In genomic region chr17:8953152-8953885, GRCh38 we compare ENCODE assay signal across 17 cellular contexts. TPM values are rescaled to one million over a fixed set of nuclear protein-coding genes. Genes with fewer than 3 reads are reported as not detected.
DNase-seq lines count a peak whose midpoint lies in the region; ATAC-seq and TF ChIP-seq lines count a peak whose summit lies in the region.
"Had no signal": no experiment of that assay in that cellular context is flagged by ENCODE, and none has a peak within 500 bp of the region (broad histone marks: within the 10 kb centered on the region; RNA-seq: fewer than 3 reads in every experiment).

No MANE protein-coding gene starts in this region.

- H3K18ac ChIP-seq in H9 (ENCODE audit: insufficient read length, low read depth, low read length) = no peak overlapping the region

- intact Hi-C loops in activated CD4-positive, alpha-beta T cell treated with anti-CD3 and anti-CD28 coated beads, Interleukin-2, amount 10 ng/mL, durations not matched to agents 24 days and 14 days (cut with micrococcal nuclease) = no loop called here

- H2AFZ ChIP-seq in H9 (ENCODE audit: low read length) = no peak overlapping the region

- TF ChIP-seq CTCF in H9 (conservative IDR thresholded peaks at IDR 0.05) (no peak), osteocyte (IDR thresholded peaks at IDR 0.05) (no peak)

- H3K14ac ChIP-seq in H9 (ENCODE audit: insufficient read depth, low read length) = no peak overlapping the region

- H2BK120ac ChIP-seq in H9 (ENCODE audit: low read depth, low read length, poor library complexity, severe bottlenecking) = no peak overlapping the region

- H3K56ac ChIP-seq in H9 (ENCODE audit: insufficient read length, low read depth, low read length) = no peak overlapping the region

- no peak overlapping the region for H3K9ac ChIP-seq in H9 (ENCODE audit: extremely low read depth, insufficient read length, low read length)

- H3K27me3 ChIP-seq in H9 (ENCODE audit: insufficient read depth, low read length) = no peaks in the 10 kb centered on the region
- H3K27me3 ChIP-seq: SJSA1 had no signal

- H3T11ph ChIP-seq in H9 (ENCODE audit: low read length) = no peak overlapping the region

- no peak overlapping the region for H2BK20ac ChIP-seq in H9 (ENCODE audit: low read depth, low read length, poor library complexity, severe bottlenecking)

- peak; percentile 31 for ATAC-seq in central memory CD8-positive, alpha-beta T cell (replicated peaks; ENCODE audit: extremely low read depth, poor library complexity, severe bottlenecking)
- no peak for ATAC-seq in HG03280 (IDR thresholded peaks at IDR 0.05; ENCODE audit: unreplicated experiment)
- ATAC-seq: K562 had no signal

- H3K36me3 Mint-ChIP-seq in activated CD4-positive, alpha-beta T cell treated with anti-CD3 and anti-CD28 coated beads, Interleukin-2, amount 10 ng/mL, durations not matched to agents 24 days and 14 days (ENCODE audit: low read depth) = peaks cover 57% of the 10 kb centered on the region
- H3K36me3 Mint-ChIP-seq in H9 (ENCODE audit: insufficient read depth in 1 of 3, low read depth in 3 of 3) (no peaks in the 10 kb centered on the region), osteocyte (ENCODE audit: unreplicated experiment) (no peaks in the 10 kb centered on the region)
- peaks cover 31% of the 10 kb centered on the region for H3K36me3 Mint-ChIP-seq in central memory CD8-positive, alpha-beta T cell (ENCODE audit: insufficient read depth)

- H3K4me1 ChIP-seq in H9 (ENCODE audit: insufficient read depth, low read length) = no peaks in the 10 kb centered on the region
- H3K4me1 ChIP-seq: gastroesophageal sphincter, HAP-1 had no signal

- H3K79me2 ChIP-seq in H9 (ENCODE audit: insufficient read depth, low read length) = no peaks in the 10 kb centered on the region

- H3K27ac ChIP-seq in H9 (ENCODE audit: insufficient read length, low read depth, low read length) = no peak overlapping the region
- H3K27ac ChIP-seq: cardiac muscle cell, SJSA1 had no signal

- H4K20me1 ChIP-seq in H9 (ENCODE audit: control insufficient read depth, insufficient read depth, insufficient read length) = no peaks in the 10 kb centered on the region

- peak; percentile 56 for DNase-seq in activated CD4-positive, alpha-beta T cell treated with anti-CD3 and anti-CD28 coated beads, Interleukin-2, amount 10 ng/mL, durations not matched to agents 24 days and 14 days
- no peak for DNase-seq in activated CD4-positive, alpha-beta T cell treated with anti-CD3 and anti-CD28 coated beads, Interleukin-2, amount 50 U/mL, for 1 hour
- no peak for DNase-seq in H9
- no peak for DNase-seq in central memory CD8-positive, alpha-beta T cell (ENCODE audit: low spot score in 2 of 2)
- DNase-seq in osteocyte (ENCODE audit: extremely low spot score, unreplicated experiment) = peak; percentile 68
- DNase-seq in NCI-H1417 (lab: John Stamatoyannopoulos, UW) = no peak
- no peak for DNase-seq in islet precursor cell
- DNase-seq: activated naive CD4-positive, alpha-beta T cell treated with Interleukin-2 at 50 U/mL for 16 hours; NCI-H226; posterior cingulate gyrus had no signal

- peak overlapping the region; percentile 28 for H3K4me3 Mint-ChIP-seq in activated CD4-positive, alpha-beta T cell treated with anti-CD3 and anti-CD28 coated beads, Interleukin-2, amount 10 ng/mL, durations not matched to agents 24 days and 14 days
- H3K4me3 Mint-ChIP-seq in H9 (no peak overlapping the region), osteocyte (ENCODE audit: unreplicated experiment) (no peak overlapping the region)
- H3K4me3 Mint-ChIP-seq in central memory CD8-positive, alpha-beta T cell = peak overlapping the region; percentile 74

- no peak overlapping the region for H3K4ac ChIP-seq in H9 (ENCODE audit: low read depth, low read length)

- H2BK5ac ChIP-seq in H9 (ENCODE audit: insufficient read length, low read length) = peak overlapping the region; percentile 37

- H4K8ac ChIP-seq in H9 (replicated peaks; ENCODE audit: insufficient read length, low read depth, low read length) = no peak overlapping the region

- H3K9me3 ChIP-seq in H9 (ENCODE audit: control insufficient read depth, low read depth, low read length) = no peaks in the 10 kb centered on the region
- H3K9me3 ChIP-seq: HAP-1, SJSA1 had no signal

- H3K27me3 Mint-ChIP-seq in activated CD4-positive, alpha-beta T cell treated with anti-CD3 and anti-CD28 coated beads, Interleukin-2, amount 10 ng/mL, durations not matched to agents 24 days and 14 days = no peaks in the 10 kb centered on the region
- H3K27me3 Mint-ChIP-seq in H9 (ENCODE audit: low read depth) (peaks cover 21% of the 10 kb centered on the region), osteocyte (ENCODE audit: unreplicated experiment) (peaks cover 29% of the 10 kb centered on the region)
- no peaks in the 10 kb centered on the region for H3K27me3 Mint-ChIP-seq in central memory CD8-positive, alpha-beta T cell

- H4K5ac ChIP-seq in H9 (ENCODE audit: insufficient read length, low read depth, low read length) = no peak overlapping the region

- H3K79me1 ChIP-seq in H9 (ENCODE audit: insufficient read depth, low read depth, low read length, poor library complexity, severe bottlenecking) = no peaks in the 10 kb centered on the region

- no peaks in the 10 kb centered on the region for H3K23me2 ChIP-seq in H9 (ENCODE audit: insufficient read length, low read depth, low read length, poor library complexity, severe bottlenecking)

- H3K4me1 Mint-ChIP-seq in activated CD4-positive, alpha-beta T cell treated with anti-CD3 and anti-CD28 coated beads, Interleukin-2, amount 10 ng/mL, durations not matched to agents 24 days and 14 days = peaks cover 85% of the 10 kb centered on the region
- H3K4me1 Mint-ChIP-seq in H9 = peaks cover 4 to 10% of the 10 kb centered on the region in 2 experiments
- peaks cover 94% of the 10 kb centered on the region for H3K4me1 Mint-ChIP-seq in central memory CD8-positive, alpha-beta T cell
- no peaks in the 10 kb centered on the region for H3K4me1 Mint-ChIP-seq in osteocyte (ENCODE audit: unreplicated experiment)

- no peak overlapping the region for H3K4me2 ChIP-seq in H9 (ENCODE audit: insufficient read depth, insufficient read length, low read length)

- H3K23ac ChIP-seq in H9 (ENCODE audit: insufficient read length, low read depth, low read length) = no peak overlapping the region

- no peak overlapping the region for H2AK5ac ChIP-seq in H9 (ENCODE audit: insufficient read length, low read length)

- H3K27ac Mint-ChIP-seq in activated CD4-positive, alpha-beta T cell treated with anti-CD3 and anti-CD28 coated beads, Interleukin-2, amount 10 ng/mL, durations not matched to agents 24 days and 14 days = peak overlapping the region; percentile 17
- H3K27ac Mint-ChIP-seq in H9 (no peak overlapping the region), osteocyte (ENCODE audit: unreplicated experiment) (no peak overlapping the region)
- peak overlapping the region; percentile 94 for H3K27ac Mint-ChIP-seq in central memory CD8-positive, alpha-beta T cell (ENCODE audit: low read depth)

- H4K91ac ChIP-seq in H9 (ENCODE audit: insufficient read length, low read depth, low read length) = no peak overlapping the region

- no CpG with 5 or more reads among the region's 2 CpGs for WGBS in H9 (ENCODE audit: extremely low coverage, insufficient read length, low lambda C conversion rate)

- H3K9me3 Mint-ChIP-seq in activated CD4-positive, alpha-beta T cell treated with anti-CD3 and anti-CD28 coated beads, Interleukin-2, amount 10 ng/mL, durations not matched to agents 24 days and 14 days = peaks cover 10% of the 10 kb centered on the region
- no peaks in the 10 kb centered on the region; a peak in 2 of 5 replicates for H3K9me3 Mint-ChIP-seq in H9
- no peaks in the 10 kb centered on the region for H3K9me3 Mint-ChIP-seq in central memory CD8-positive, alpha-beta T cell
- H3K9me3 Mint-ChIP-seq in osteocyte (ENCODE audit: unreplicated experiment) = peaks cover 6% of the 10 kb centered on the region

- H2BK12ac ChIP-seq in H9 (ENCODE audit: insufficient read length, low read depth, low read length) = no peak overlapping the region

- H2BK15ac ChIP-seq in H9 (ENCODE audit: low read depth, low read length) = no peak overlapping the region

RNA-seq across cellular contexts. Expression of gene PIK3R5, which starts 12.2 kb away (rescaled TPM):
- 32.6 and 36.8 TPM in 2 replicates for total RNA-seq in activated CD4-positive, alpha-beta T cell treated with anti-CD3 and anti-CD28 coated beads, Interleukin-2, amount 10 ng/mL, durations not matched to agents 24 days and 14 days
- total RNA-seq in H9 (2021) = 1.4 and 1.7 TPM in 2 replicates
- not detected in 2 replicates for total RNA-seq in osteocyte
- total RNA-seq: A172, SJSA1 had no signal

Comparison
In these comparisons a context has a peak if more than half of its experiments do, and no peak if none do; other contexts are left out.
1. DNase-seq: peak in activated CD4-positive, alpha-beta T cell treated with anti-CD3 and anti-CD28 coated beads, Interleukin-2, amount 10 ng/mL, durations not matched to agents 24 days and 14 days (single experiment) and osteocyte (single experiment); none in activated CD4-positive, alpha-beta T cell treated with anti-CD3 and anti-CD28 coated beads, Interleukin-2, amount 50 U/mL, for 1 hour (single experiment), H9 (single experiment), central memory CD8-positive, alpha-beta T cell (0 of 2), NCI-H1417 (0 of 3) and islet precursor cell (single experiment).
2. H3K27ac Mint-ChIP-seq: peak in activated CD4-positive, alpha-beta T cell treated with anti-CD3 and anti-CD28 coated beads, Interleukin-2, amount 10 ng/mL, durations not matched to agents 24 days and 14 days (single experiment) and central memory CD8-positive, alpha-beta T cell (single experiment); none in H9 (0 of 3) and osteocyte (single experiment).
3. H3K4me3 Mint-ChIP-seq: peak in activated CD4-positive, alpha-beta T cell treated with anti-CD3 and anti-CD28 coated beads, Interleukin-2, amount 10 ng/mL, durations not matched to agents 24 days and 14 days (single experiment) and central memory CD8-positive, alpha-beta T cell (single experiment); none in H9 (0 of 2) and osteocyte (single experiment).
4. RNA of gene PIK3R5, which starts 12.2 kb away (total RNA-seq): 32.6 to 36.8 TPM in activated CD4-positive, alpha-beta T cell treated with anti-CD3 and anti-CD28 coated beads, Interleukin-2, amount 10 ng/mL, durations not matched to agents 24 days and 14 days; 1.4 to 1.7 TPM in H9 and not detected in osteocyte; every median in the first group is over 10 times any median in the second.